2 cellular contexts compared by ENCODE assay signal in genomic region chr11:1347411-1347999, GRCh38. TPM values are rescaled to one million over a fixed set of nuclear protein-coding genes. Genes with fewer than 3 reads are reported as not detected.
"Had no signal": no experiment of that assay in that cellular context is flagged by ENCODE, and none has a peak within 500 bp of the region (broad histone marks: within the 10 kb centered on the region; RNA-seq: fewer than 3 reads in every experiment).

No MANE protein-coding gene starts in this region.

RNA-seq across cellular contexts. Expression of gene BRSK2, which starts 42.2 kb away (rescaled TPM):
- total RNA-seq: OCI-LY7 had no signal
- polyA plus RNA-seq: IgD-negative memory B cell had no signal
